ENCODE assay signal across 8 cellular contexts in genomic region chr3:53169045-53169831, GRCh38. TPM values are rescaled to one million over a fixed set of nuclear protein-coding genes. Genes with fewer than 3 reads are reported as not detected.
DNase-seq lines count a peak whose midpoint lies in the region; ATAC-seq and TF ChIP-seq lines count a peak whose summit lies in the region.

No MANE protein-coding gene starts in this region.

- TF ChIP-seq POLR2A in erythroblast (IDR thresholded peaks at IDR 0.05; ENCODE audit: low read length): no peak

- no peaks in the 10 kb centered on the region for H3K9me3 ChIP-seq in osteoblast (ENCODE audit: low read depth, low read length)

- no peaks in the 10 kb centered on the region for H3K36me3 ChIP-seq in osteoblast (ENCODE audit: insufficient read depth, low read length)

- H3K4me2 ChIP-seq in osteoblast (ENCODE audit: insufficient read depth, low read length): no peak overlapping the region

- H4K20me1 ChIP-seq in osteoblast (ENCODE audit: insufficient read depth, low read length): no peaks in the 10 kb centered on the region

- H2AFZ ChIP-seq in osteoblast (ENCODE audit: low read length): peak overlapping the region; percentile 65

- H3K4me3 ChIP-seq in osteoblast (ENCODE audit: insufficient read depth, low read length): no peak overlapping the region

- H3K79me2 ChIP-seq in osteoblast (ENCODE audit: insufficient read depth, low read length): peaks cover 40% of the 10 kb centered on the region

- H3K4me1 ChIP-seq in osteoblast (ENCODE audit: insufficient read depth, low read length): peaks cover 16% of the 10 kb centered on the region

- H3K27me3 ChIP-seq in osteoblast (ENCODE audit: insufficient read depth, low read length): no peaks in the 10 kb centered on the region

- no peak for TF ChIP-seq CTCF in osteoblast (IDR thresholded peaks at IDR 0.05; ENCODE audit: extremely low read depth, low read depth, low read length)

- ATAC-seq in GM21825 (IDR thresholded peaks at IDR 0.05; ENCODE audit: unreplicated experiment): no peak

- H3K27ac ChIP-seq in osteoblast (ENCODE audit: low read depth, low read length): no peak overlapping the region

- DNase-seq in ELF-1 (ENCODE audit: low read depth, low spot score): peak; percentile 85
- peak; percentile 23 for DNase-seq in NCI-H2196 (lab: John Stamatoyannopoulos, UW; ENCODE audit: unreplicated experiment)
- peak; percentile 70 for DNase-seq in ecto neural progenitor cell (ENCODE audit: low spot score)
- DNase-seq in osteoblast (ENCODE audit: insufficient read length, low spot score, missing footprints): peak; percentile 79
- DNase-seq in erythroblast (lab: John Stamatoyannopoulos, UW): no peak
- no peak for DNase-seq in Kasumi-1 (lab: John Stamatoyannopoulos, UW)
- no peak for DNase-seq in NCI-H1436 (lab: John Stamatoyannopoulos, UW)

RNA-seq across cellular contexts. Expression of gene PRKCD, which starts 8.2 kb away (rescaled TPM):
- 1.8 and 2.2 TPM in 2 replicates for total RNA-seq in osteoblast

RNA-seq across cellular contexts. Expression of gene RFT1, which starts 39.0 kb away (rescaled TPM):
- 11.9 and 12.7 TPM in 2 replicates for total RNA-seq in osteoblast

Comparison
In these comparisons a context has a peak if more than half of its experiments do, and no peak if none do; other contexts are left out.
1. DNase-seq: peak in ELF-1 (single experiment), NCI-H2196 (single experiment), ecto neural progenitor cell (single experiment) and osteoblast (single experiment); none in erythroblast (0 of 2), Kasumi-1 (0 of 2) and NCI-H1436 (single experiment).